1 cellular context compared by ENCODE assay signal in the genomic region with DNA sequence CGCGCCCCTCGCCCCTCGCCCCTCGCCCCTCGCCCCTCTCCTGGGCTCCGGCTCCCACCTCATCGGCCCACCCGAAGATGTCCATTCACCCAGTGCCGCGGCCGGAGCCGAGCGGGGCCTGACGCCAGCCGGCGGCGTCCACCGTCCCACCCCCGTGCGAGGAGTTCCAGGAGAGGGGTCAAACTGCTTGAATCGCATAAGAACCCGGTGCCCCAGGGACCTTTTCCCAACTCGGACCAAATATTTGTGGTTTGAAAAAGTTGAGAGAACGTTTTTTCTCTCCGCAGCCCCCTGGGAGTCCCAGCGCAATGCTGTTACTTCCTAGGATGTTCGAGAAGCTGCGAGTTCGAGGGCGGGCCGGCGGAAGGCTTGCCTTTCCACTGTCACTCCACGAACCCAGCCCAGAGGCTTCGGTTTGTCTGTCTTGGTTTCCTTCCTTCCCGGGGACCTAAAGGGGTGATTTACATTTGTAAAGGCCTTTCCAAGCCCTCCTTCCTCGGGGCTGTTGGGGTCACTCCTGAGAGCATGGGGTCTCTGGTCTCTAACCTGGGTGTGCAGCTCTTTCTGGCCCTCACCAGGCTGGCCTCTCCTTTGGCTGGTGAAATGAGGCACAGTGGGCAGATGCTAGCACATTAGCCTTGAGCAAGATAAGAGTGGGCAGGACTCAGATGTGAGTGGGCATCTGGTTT.
TF ChIP-seq lines count a peak whose summit lies in the region.

No MANE protein-coding gene starts in this region.

TF ChIP-seq in neural cell, 6 proteins besides CTCF, POLR2A, EP300 and RAD21 (continued from another document):
- TF ChIP-seq REST (IDR thresholded peaks at IDR 0.05; ENCODE audit: borderline replicate concordance) (no peak), POLR2AphosphoS5 (IDR thresholded peaks at IDR 0.05) (no peak), TAF1 (IDR thresholded peaks at IDR 0.05; ENCODE audit: low read depth) (no peak)
